Comparison of ENCODE assay signal across 10 cellular contexts in the genomic region with DNA sequence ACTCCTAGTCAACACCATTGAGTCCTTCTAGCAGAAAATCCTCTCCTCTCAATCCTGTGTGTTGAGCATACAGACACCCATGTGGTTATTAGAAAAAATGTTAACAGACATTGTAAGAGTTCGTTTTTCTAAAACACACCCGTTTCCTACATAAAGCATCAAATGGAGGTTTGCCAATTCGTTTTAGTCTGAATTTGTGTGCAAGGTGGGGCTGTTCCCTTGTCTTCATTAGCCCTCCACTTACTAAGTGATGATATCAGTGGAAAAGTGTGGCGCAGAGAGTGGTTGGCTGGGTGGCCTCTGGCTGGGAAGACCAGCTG. TPM values are rescaled to one million over a fixed set of nuclear protein-coding genes. Genes with fewer than 3 reads are reported as not detected.
DNase-seq lines count a peak whose midpoint lies in the region; ATAC-seq, FAIRE-seq and TF ChIP-seq lines count a peak whose summit lies in the region.
"Had no signal": no experiment of that assay in that cellular context is flagged by ENCODE, and none has a peak within 500 bp of the region (broad histone marks: within the 10 kb centered on the region; RNA-seq: fewer than 3 reads in every experiment).

No MANE protein-coding gene starts in this region.

- DNase-seq in CD4-positive, alpha-beta memory T cell: no peak
- DNase-seq in NT2/D1 (ENCODE audit: low read depth, low spot score) (no peak), H1 (ENCODE audit: low read depth in 1 of 2, low spot score in 2 of 2) (no peak), neural crest cell (ENCODE audit: low read depth, low spot score) (no peak)
- DNase-seq in stimulated activated CD4-positive, alpha-beta T cell treated with anti-CD3 and anti-CD28 coated beads, Interleukin-12 subunit alpha, Interleukin-12 subunit beta, amount 100 ng/mL, for 4 hours: no peak
- DNase-seq: activated CD4-positive, alpha-beta T cell treated with anti-CD3 and anti-CD28 coated beads for 1 hour; IMR-90 had no signal

- H3K27ac Mint-ChIP-seq in CD4-positive, alpha-beta memory T cell: peak overlapping the region; percentile 50 to 97 (median 95)
- H3K27ac Mint-ChIP-seq in neural crest cell (ENCODE audit: unreplicated experiment): no peak overlapping the region

- H4K91ac ChIP-seq in H1 (replicated peaks; ENCODE audit: insufficient read length, low read length): no peak overlapping the region

- no peak for TF ChIP-seq EP300 in H1 (IDR thresholded peaks at IDR 0.05; ENCODE audit: borderline replicate concordance in 1 of 2, low read depth in 2 of 2, low read length in 2 of 2)

- FAIRE-seq in H1 (lab: Jason Lieb, UNC): no peak

- H3K36me3 Mint-ChIP-seq in CD4-positive, alpha-beta memory T cell: peaks cover 30 to 52% of the 10 kb centered on the region in 2 donors
- no peaks in the 10 kb centered on the region for H3K36me3 Mint-ChIP-seq in neural crest cell (ENCODE audit: low read depth)

- POLR2A ChIA-PET in CD4-positive, alpha-beta memory T cell (lab: Charles Lee; ENCODE audit: partially characterized antibody): interaction anchor here (1.5 to 20.4 kb wide), 8 partner anchors 9 to 122 kb away, joined by 5 to 489 read pairs (median 27); a partner anchor contains a TSS
- POLR2A ChIA-PET in H1 (lab: Charles Lee; ENCODE audit: partially characterized antibody): interaction anchor here (1.0 to 9.3 kb wide), 4 partner anchors 11 to 87 kb away, joined by 3 to 70 read pairs (median 57); a partner anchor contains a TSS

- peaks cover 19 to 32% of the 10 kb centered on the region in 2 experiments for H4K20me1 ChIP-seq in H1 (replicated peaks in 1 of 2; ENCODE audit: control insufficient read depth in 1 of 2, insufficient read depth in 2 of 2, low read length in 2 of 2)

- ATAC-seq in HG03571 (IDR thresholded peaks at IDR 0.05; ENCODE audit: unreplicated experiment) (no peak), HG02571 (IDR thresholded peaks at IDR 0.05; ENCODE audit: unreplicated experiment) (no peak)
- no peak for ATAC-seq in activated CD4-positive, CD25-positive, alpha-beta regulatory T cell treated with anti-CD3 and anti-CD28 coated beads, Interleukin-2, amount 50 U/mL, for 24 hours

- peaks cover 7 to 68% of the 10 kb centered on the region in 2 experiments; a peak in 3 of 4 replicates for H3K79me2 ChIP-seq in H1 (ENCODE audit: control insufficient read depth in 1 of 2, insufficient read depth in 2 of 2, low read length in 2 of 2)

- no peak overlapping the region for H3K4ac ChIP-seq in H1 (replicated peaks; ENCODE audit: insufficient read length, low read depth, low read length)

- no peak overlapping the region for H4K8ac ChIP-seq in H1 (ENCODE audit: extremely low read depth, insufficient read depth, low read length)

- H2AK5ac ChIP-seq in H1 (ENCODE audit: low read depth, low read length): no peak overlapping the region

- H3K9me3 Mint-ChIP-seq in CD4-positive, alpha-beta memory T cell: no peaks in the 10 kb centered on the region
- H3K9me3 Mint-ChIP-seq in neural crest cell: no peaks in the 10 kb centered on the region

- peak overlapping the region; percentile 90 to 99 (median 98) for H3K4me3 Mint-ChIP-seq in CD4-positive, alpha-beta memory T cell
- H3K4me3 Mint-ChIP-seq in neural crest cell: peak overlapping the region; percentile 83

- H2BK12ac ChIP-seq in H1 (ENCODE audit: low read depth, low read length): no peak overlapping the region

- peak overlapping the region; percentile 79 to 96 for H3K4me2 ChIP-seq in H1 (ENCODE audit: insufficient read depth in 1 of 2, low read depth in 2 of 2, low read length in 2 of 2)

- H3K27me3 Mint-ChIP-seq in CD4-positive, alpha-beta memory T cell: no peaks in the 10 kb centered on the region
- no peaks in the 10 kb centered on the region for H3K27me3 Mint-ChIP-seq in neural crest cell (ENCODE audit: low read depth)

- no peak overlapping the region for H2AFZ ChIP-seq in H1 (ENCODE audit: low read length)

- peaks cover 42 to 82% (median 61%) of the 10 kb centered on the region in 4 donors for H3K4me1 Mint-ChIP-seq in CD4-positive, alpha-beta memory T cell
- H3K4me1 Mint-ChIP-seq in neural crest cell: peaks cover 50% of the 10 kb centered on the region

- peak overlapping the region; percentile 31 to 92 for H3K4me3 ChIP-seq in CD4-positive, alpha-beta memory T cell (ENCODE audit: low read length in 2 of 2)
- H3K4me3 ChIP-seq in NT2/D1 (ENCODE audit: insufficient read length, low read depth): no peak overlapping the region
- peak overlapping the region in 2 of 4 experiments; percentile 0 to 14; a peak in 2 of 8 replicates for H3K4me3 ChIP-seq in H1 (ENCODE audit: extremely low read depth in 1 of 4, insufficient read depth in 2 of 4, low read depth in 3 of 4, low read length in 4 of 4)

- no peak for TF ChIP-seq CTCF in H1 (IDR thresholded peaks at IDR 0.05; ENCODE audit: control extremely low read depth in 1 of 3, insufficient read depth in 1 of 3, low read depth in 1 of 3, low read length in 3 of 3)
- no peak for TF ChIP-seq CTCF in neural crest cell (conservative IDR thresholded peaks at IDR 0.05)

- no peak overlapping the region for H3K23ac ChIP-seq in H1 (ENCODE audit: insufficient read length)

- peaks cover 73% of the 10 kb centered on the region for H3K4me1 ChIP-seq in CD4-positive, alpha-beta memory T cell (ENCODE audit: insufficient read depth, low read length)
- H3K4me1 ChIP-seq in NT2/D1 (ENCODE audit: insufficient read depth, insufficient read length) (peaks cover 39% of the 10 kb centered on the region), H1 (replicated peaks in 1 of 4; ENCODE audit: control insufficient read depth in 3 of 4, insufficient read depth in 4 of 4, low read length in 3 of 4) (peaks cover 5 to 35% (median 18%) of the 10 kb centered on the region in 4 experiments)

- CTCF ChIA-PET in CD4-positive, alpha-beta memory T cell (lab: Charles Lee; ENCODE audit: partially characterized antibody): interaction anchor here (1.1 to 8.8 kb wide), 8 partner anchors 8 to 94 kb away, joined by 7 to 115 read pairs (median 26); a partner anchor contains a TSS
- CTCF ChIA-PET in H1 (lab: Charles Lee; ENCODE audit: partially characterized antibody): interaction anchor here (0.8 to 15.7 kb wide), 8 partner anchors 9 to 207 kb away, joined by 3 to 231 read pairs (median 6); a partner anchor contains a TSS

- intact Hi-C loops in CD4-positive, alpha-beta memory T cell (cut with micrococcal nuclease): loop anchor here (1.0 kb wide), 1 partner anchor 8 kb away; no protein-coding TSS in a partner anchor

- no peak overlapping the region for H2BK20ac ChIP-seq in H1 (ENCODE audit: low read length)

- H3K56ac ChIP-seq in H1 (replicated peaks; ENCODE audit: insufficient read length, low read depth, low read length): no peak overlapping the region

- 0 out of 2 replicates have a peak overlapping the region, but pooled peaks have one; percentile 35 for H2BK5ac ChIP-seq in H1 (ENCODE audit: low read depth, low read length)

- peak overlapping the region; percentile 53 for H3K27ac ChIP-seq in CD4-positive, alpha-beta memory T cell (ENCODE audit: low read depth, low read length)
- no peak overlapping the region for H3K27ac ChIP-seq in H1 (ENCODE audit: low read depth, low read length)

- no peak overlapping the region for H3K14ac ChIP-seq in H1 (ENCODE audit: insufficient read length)

- no peaks in the 10 kb centered on the region for H3K9me3 ChIP-seq in CD4-positive, alpha-beta memory T cell (ENCODE audit: control insufficient read depth in 1 of 2, low read length in 2 of 2)
- H3K9me3 ChIP-seq in NT2/D1 (ENCODE audit: insufficient read depth, low read length) (no peaks in the 10 kb centered on the region), H1 (ENCODE audit: insufficient read depth in 2 of 2, low read depth in 1 of 2, low read length in 1 of 2) (no peaks in the 10 kb centered on the region)

- no peak for TF ChIP-seq RAD21 in H1 (IDR thresholded peaks at IDR 0.05 in 1 of 2, conservative IDR thresholded peaks at IDR 0.05 in 1 of 2; ENCODE audit: low read depth in 2 of 2, low read length in 2 of 2)

- no peak for TF ChIP-seq POLR2A in H1 (IDR thresholded peaks at IDR 0.05; ENCODE audit: control extremely low read depth in 1 of 2, low read depth in 2 of 2, low read length in 2 of 2)

- no peaks in the 10 kb centered on the region for H3K27me3 ChIP-seq in CD4-positive, alpha-beta memory T cell (ENCODE audit: insufficient read depth, low read length)
- H3K27me3 ChIP-seq in NT2/D1 (ENCODE audit: insufficient read depth, insufficient read length) (no peaks in the 10 kb centered on the region), H1 (replicated peaks in 1 of 4; ENCODE audit: control insufficient read depth in 3 of 4, extremely low read depth in 1 of 4, insufficient read depth in 3 of 4, low read length in 3 of 4) (no peaks in the 10 kb centered on the region)

- H3K18ac ChIP-seq in H1 (ENCODE audit: extremely low read depth, low read length): no peak overlapping the region

- H3K9ac ChIP-seq in NT2/D1 (ENCODE audit: insufficient read length, low read depth) (peak overlapping the region; percentile 13), H1 (replicated peaks in 1 of 4; ENCODE audit: extremely low read depth in 1 of 4, low read depth in 3 of 4, low read length in 3 of 4) (no peak overlapping the region)

- 90% methylated on average over 4 of the region's 4 CpGs; no CpG with 5 or more reads in 1 of the 2 experiments for WGBS in H1 (ENCODE audit: extremely low coverage in 1 of 2, insufficient coverage in 1 of 2, insufficient read length in 1 of 2, insufficient replicate concordance in 2 of 2, low coverage in 1 of 2, low lambda C conversion rate in 2 of 2, missing lambda C conversion rate in 1 of 2), 2 experiments

- peaks cover 21% of the 10 kb centered on the region for H3K79me1 ChIP-seq in H1 (ENCODE audit: low read depth, low read length)

- H3K36me3 ChIP-seq in CD4-positive, alpha-beta memory T cell (ENCODE audit: insufficient read depth, low read length): no peaks in the 10 kb centered on the region
- H3K36me3 ChIP-seq in NT2/D1 (ENCODE audit: insufficient read depth, insufficient read length, low read length) (peaks cover 8% of the 10 kb centered on the region), H1 (ENCODE audit: control insufficient read depth in 2 of 4, insufficient read depth in 4 of 4, low read length in 3 of 4) (peaks cover 0 to 5% (median 0%) of the 10 kb centered on the region in 4 experiments; a peak in 1 of 8 replicates)

- H4K5ac ChIP-seq in H1 (ENCODE audit: insufficient read length, low read depth, low read length): no peak overlapping the region

- H3K23me2 ChIP-seq in H1 (ENCODE audit: low read depth, low read length): peaks cover 11% of the 10 kb centered on the region

- peak overlapping the region; percentile 53; the same call in 1 of the 2 replicates for H2BK15ac ChIP-seq in H1 (ENCODE audit: low read length)

- no peak overlapping the region for H2BK120ac ChIP-seq in H1 (replicated peaks; ENCODE audit: low read depth, low read length)

RNA-seq across cellular contexts. Expression of a gene that starts 2.7 kb away (rescaled TPM):
- 100 to 1,000 TPM; 202 to 209 TPM for total RNA-seq in CD4-positive, alpha-beta memory T cell
- polyA plus RNA-seq in CD4-positive, alpha-beta memory T cell: 100 to 1,000 TPM; 324 to 448 TPM
- 91.3 and 92.9 TPM in 2 replicates for total RNA-seq in H1 (2021; fragmentation: NEBNext Ultra II Directional; extraction: Animal tissue kit (Norgen Biotek cat#: 25700))
- 99.2 and 140 TPM in 2 replicates for polyA plus RNA-seq in H1 (2011; rRNA removed)
- polyA plus RNA-seq in H1 (2011; cell fraction: cytosol; rRNA removed): 107 TPM
- 85.0 TPM for polyA plus RNA-seq in H1 (2011; cell fraction: nucleus; rRNA removed)
- 74.7 to 102 TPM (median 92.8 TPM) in 4 replicates for polyA plus RNA-seq in H1 (2012, experiment 1 of 2)
- polyA plus RNA-seq in H1 (2012, experiment 2 of 2): 128 TPM
- 121 TPM for polyA plus RNA-seq in H1 (2013, experiment 1 of 2)
- polyA plus RNA-seq in H1 (2013, experiment 2 of 2): 130 TPM
- polyA minus RNA-seq in H1 (2011; rRNA and poly(A)+ RNA removed): 57.8 and 78.7 TPM in 2 replicates
- 43.7 TPM for polyA minus RNA-seq in H1 (2011; cell fraction: cytosol; rRNA and poly(A)+ RNA removed)
- polyA minus RNA-seq in H1 (2011; cell fraction: nucleus; rRNA and poly(A)+ RNA removed): 26.3 TPM
- 51.7 and 52.2 TPM in 2 replicates for total RNA-seq in neural crest cell

RNA-seq across cellular contexts. Expression of a gene that starts 14.1 kb away (rescaled TPM):
- total RNA-seq in CD4-positive, alpha-beta memory T cell: 10 to 100 TPM; 23.2 to 25.9 TPM
- polyA plus RNA-seq in CD4-positive, alpha-beta memory T cell: 10 to 100 TPM; 47.8 to 52.3 TPM
- 5.2 and 5.5 TPM in 2 replicates for total RNA-seq in H1 (2021; fragmentation: NEBNext Ultra II Directional; extraction: Animal tissue kit (Norgen Biotek cat#: 25700))
- polyA plus RNA-seq in H1 (2011; rRNA removed): 6.1 and 6.6 TPM in 2 replicates
- 9.7 TPM for polyA plus RNA-seq in H1 (2011; cell fraction: cytosol; rRNA removed)
- polyA plus RNA-seq in H1 (2011; cell fraction: nucleus; rRNA removed): 13.3 TPM
- polyA plus RNA-seq in H1 (2012, experiment 1 of 2): 5.0 to 7.8 TPM (median 6.5 TPM) in 4 replicates
- 4.2 TPM for polyA plus RNA-seq in H1 (2012, experiment 2 of 2)
- polyA plus RNA-seq in H1 (2013, experiment 1 of 2): 6.1 TPM
- 5.8 TPM for polyA plus RNA-seq in H1 (2013, experiment 2 of 2)
- 4.4 and 12.4 TPM in 2 replicates for polyA minus RNA-seq in H1 (2011; rRNA and poly(A)+ RNA removed)
- 7.9 TPM for polyA minus RNA-seq in H1 (2011; cell fraction: cytosol; rRNA and poly(A)+ RNA removed)
- 2.7 TPM for polyA minus RNA-seq in H1 (2011; cell fraction: nucleus; rRNA and poly(A)+ RNA removed)
- not detected in 2 replicates for total RNA-seq in neural crest cell
- total RNA-seq: IMR-90 had no signal

RNA-seq across cellular contexts. Expression of a gene that starts 25.0 kb away (rescaled TPM):
- total RNA-seq in CD4-positive, alpha-beta memory T cell: 10 to 100 TPM; 60.0 to 70.3 TPM
- 10 to 100 TPM; 11.9 to 19.1 TPM for polyA plus RNA-seq in CD4-positive, alpha-beta memory T cell
- 40.6 and 42.7 TPM in 2 replicates for total RNA-seq in H1 (2021; fragmentation: NEBNext Ultra II Directional; extraction: Animal tissue kit (Norgen Biotek cat#: 25700))
- 32.3 and 42.4 TPM in 2 replicates for polyA plus RNA-seq in H1 (2011; rRNA removed)
- polyA plus RNA-seq in H1 (2011; cell fraction: cytosol; rRNA removed): 67.6 TPM
- 198 TPM for polyA plus RNA-seq in H1 (2011; cell fraction: nucleus; rRNA removed)
- 49.1 to 72.7 TPM (median 58.9 TPM) in 4 replicates for polyA plus RNA-seq in H1 (2012, experiment 1 of 2)
- 32.4 TPM for polyA plus RNA-seq in H1 (2012, experiment 2 of 2)
- polyA plus RNA-seq in H1 (2013, experiment 1 of 2): 28.5 TPM
- 24.6 TPM for polyA plus RNA-seq in H1 (2013, experiment 2 of 2)
- polyA minus RNA-seq in H1 (2011; rRNA and poly(A)+ RNA removed): 39.6 and 41.7 TPM in 2 replicates
- polyA minus RNA-seq in H1 (2011; cell fraction: cytosol; rRNA and poly(A)+ RNA removed): 18.8 TPM
- polyA minus RNA-seq in H1 (2011; cell fraction: nucleus; rRNA and poly(A)+ RNA removed): 50.9 TPM
- 66.9 and 67.7 TPM in 2 replicates for total RNA-seq in neural crest cell

RNA-seq across cellular contexts. Expression of a gene that starts 38.4 kb away (rescaled TPM):
- total RNA-seq in CD4-positive, alpha-beta memory T cell: under 1 TPM in 1 of 2 experiments, not detected in 1; 0.23 TPM
- polyA plus RNA-seq in CD4-positive, alpha-beta memory T cell: not detected
- not detected in 2 replicates for total RNA-seq in H1 (2021; fragmentation: NEBNext Ultra II Directional; extraction: Animal tissue kit (Norgen Biotek cat#: 25700))
- polyA plus RNA-seq in H1 (2011; rRNA removed): not detected in 2 replicates
- not detected for polyA plus RNA-seq in H1 (2011; cell fraction: cytosol; rRNA removed)
- not detected for polyA plus RNA-seq in H1 (2011; cell fraction: nucleus; rRNA removed)
- polyA plus RNA-seq in H1 (2012, experiment 1 of 2): not detected in 4 replicates
- not detected for polyA plus RNA-seq in H1 (2012, experiment 2 of 2)
- polyA plus RNA-seq in H1 (2013, experiment 1 of 2): not detected
- not detected for polyA plus RNA-seq in H1 (2013, experiment 2 of 2)
- polyA minus RNA-seq in H1 (2011; rRNA and poly(A)+ RNA removed): not detected in 2 replicates
- polyA minus RNA-seq in H1 (2011; cell fraction: cytosol; rRNA and poly(A)+ RNA removed): not detected
- polyA minus RNA-seq in H1 (2011; cell fraction: nucleus; rRNA and poly(A)+ RNA removed): not detected
- total RNA-seq in neural crest cell: not detected in 2 replicates
- total RNA-seq: IMR-90 had no signal
- polyA plus RNA-seq: IMR-90 had no signal
